21 cellular contexts compared by ENCODE assay signal in genomic region chr10:28627102-28627501, GRCh38.
"Had no signal": no experiment of that assay in that cellular context is flagged by ENCODE, and none has a peak within 500 bp of the region (broad histone marks: within the 10 kb centered on the region; RNA-seq: fewer than 3 reads in every experiment).

No MANE protein-coding gene starts in this region.

- H3K9me3 Mint-ChIP-seq: naive B cell, T-cell had no signal

- H3K27me3 ChIP-seq: colonic mucosa, ovary, testis, upper lobe of right lung had no signal

- H3K9me3 ChIP-seq: colonic mucosa, heart right ventricle, ovary, stomach, testis, upper lobe of right lung had no signal

- H3K4me3 ChIP-seq: colonic mucosa, heart right ventricle, lung, ovary, stomach, testis, upper lobe of right lung had no signal

- DNase-seq: activated CD4-positive, alpha-beta T cell treated with anti-CD3 and anti-CD28 coated beads for 36 hours; activated CD8-positive, alpha-beta memory T cell treated with anti-CD3 and anti-CD28 coated beads, Interleukin-2, amount 50 U/mL, for 4 hours; activated CD8-positive, alpha-beta T cell treated with anti-CD3 and anti-CD28 coated beads, Interleukin-2, amount 10 ng/mL, durations not matched to agents 7 days and 5 days; activated effector memory CD4-positive, alpha-beta T cell treated with anti-CD3 and anti-CD28 coated beads, Interleukin-2, amount 50 U/mL, for 16 hours; activated T-cell treated with anti-CD3 and anti-CD28 coated beads, Interleukin-2, amount 50 U/mL, for 48 hours; colonic mucosa; effector memory CD4-positive, alpha-beta T cell; heart right ventricle; left colon; naive B cell; ovary; stimulated activated CD4-positive, alpha-beta T cell treated with anti-CD3 and anti-CD28 coated beads, Interleukin-12 subunit alpha, Interleukin-12 subunit beta, amount 100 ng/mL, for 4 hours; stimulated activated CD4-positive, alpha-beta T cell treated with anti-CD3 and anti-CD28 coated beads, Interleukin-2, amount 100 ng/mL, for 24 hours; stomach; T-cell; T1000; testis; upper lobe of right lung had no signal

- H3K27ac ChIP-seq: colonic mucosa, heart right ventricle, ovary, stomach, testis, upper lobe of right lung, VCaP had no signal

- H3K36me3 ChIP-seq: colonic mucosa, ovary had no signal

- ATAC-seq: activated CD4-positive, alpha-beta T cell treated with anti-CD3 and anti-CD28 coated beads for 36 hours; activated CD8-positive, alpha-beta T cell treated with anti-CD3 and anti-CD28 coated beads, Interleukin-2, amount 10 ng/mL, durations not matched to agents 7 days and 5 days; heart right ventricle; left colon; T-cell; upper lobe of right lung had no signal

- H3K4me1 ChIP-seq: colonic mucosa, testis had no signal

- H3K27ac Mint-ChIP-seq: activated CD4-positive, alpha-beta T cell treated with anti-CD3 and anti-CD28 coated beads for 36 hours; activated CD8-positive, alpha-beta T cell treated with anti-CD3 and anti-CD28 coated beads, Interleukin-2, amount 10 ng/mL, durations not matched to agents 7 days and 5 days; activated naive CD8-positive, alpha-beta T cell; T-cell had no signal

- H3K36me3 Mint-ChIP-seq: activated naive CD8-positive, alpha-beta T cell; naive B cell had no signal

- H3K4me3 Mint-ChIP-seq: activated CD4-positive, alpha-beta T cell treated with anti-CD3 and anti-CD28 coated beads for 36 hours; activated CD8-positive, alpha-beta T cell treated with anti-CD3 and anti-CD28 coated beads, Interleukin-2, amount 10 ng/mL, durations not matched to agents 7 days and 5 days; activated naive CD8-positive, alpha-beta T cell; naive B cell; T-cell had no signal
